19 cellular contexts compared by ENCODE assay signal in the genomic region with DNA sequence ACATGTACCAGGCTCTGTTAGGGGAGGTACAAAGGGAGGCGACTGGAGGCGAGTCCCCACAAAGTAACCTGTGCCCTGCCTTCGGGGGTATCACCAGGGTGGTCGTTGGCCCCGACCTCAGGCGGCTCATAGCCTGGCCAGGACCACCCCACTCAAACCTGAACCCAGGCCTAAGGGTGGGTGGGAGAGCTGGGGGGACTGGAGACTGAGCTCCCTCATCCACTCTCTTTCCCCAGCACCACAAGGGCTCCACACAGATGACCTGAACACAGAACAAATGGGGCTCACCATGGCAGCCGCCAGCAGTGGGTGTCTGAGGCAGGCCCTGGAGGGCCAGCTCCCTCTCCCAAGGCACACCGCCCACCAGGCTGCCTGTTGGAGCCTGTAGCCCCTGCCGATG.
"Had no signal": no experiment of that assay in that cellular context is flagged by ENCODE, and none has a peak within 500 bp of the region (broad histone marks: within the 10 kb centered on the region; RNA-seq: fewer than 3 reads in every experiment).

No MANE protein-coding gene starts in this region.

- H3K4me1 ChIP-seq: breast epithelium had no signal

- H3K9me3 ChIP-seq: ascending aorta, gastroesophageal sphincter, heart left ventricle, transverse colon had no signal

- H3K36me3 ChIP-seq: ascending aorta, breast epithelium, gastroesophageal sphincter, heart left ventricle, transverse colon had no signal

- H3K4me3 ChIP-seq: ascending aorta, breast epithelium, gastroesophageal sphincter, heart left ventricle, lung, transverse colon had no signal

- H3K27ac ChIP-seq: ascending aorta, breast epithelium, gastroesophageal sphincter, transverse colon had no signal

- DNase-seq: activated CD4-positive, alpha-beta T cell treated with anti-CD3 and anti-CD28 coated beads, Interleukin-2, amount 10 ng/mL, durations not matched to agents 7 days and 5 days; activated naive CD4-positive, alpha-beta T cell; cortex of kidney; heart left ventricle; nephron progenitor cell; occipital lobe; retina; SIG-M5; stimulated activated CD4-positive, alpha-beta T cell treated with anti-CD3 and anti-CD28 coated beads, Interleukin-2, amount 100 ng/mL, for 24 hours; stimulated activated naive CD4-positive, alpha-beta T cell treated with Interleukin-2 at 50 U/mL for 16 hours; T-helper 1 cell; T1000 had no signal

- H3K27me3 ChIP-seq: ascending aorta, breast epithelium, gastroesophageal sphincter, heart left ventricle, transverse colon had no signal

- ATAC-seq: activated CD4-positive, CD25-positive, alpha-beta regulatory T cell treated with anti-CD3 and anti-CD28 coated beads, Interleukin-2, amount 50 U/mL, for 24 hours; esophagus mucosa; gastroesophageal sphincter; heart left ventricle had no signal
